Comparison of ENCODE assay signal across 28 cellular contexts in the genomic region with DNA sequence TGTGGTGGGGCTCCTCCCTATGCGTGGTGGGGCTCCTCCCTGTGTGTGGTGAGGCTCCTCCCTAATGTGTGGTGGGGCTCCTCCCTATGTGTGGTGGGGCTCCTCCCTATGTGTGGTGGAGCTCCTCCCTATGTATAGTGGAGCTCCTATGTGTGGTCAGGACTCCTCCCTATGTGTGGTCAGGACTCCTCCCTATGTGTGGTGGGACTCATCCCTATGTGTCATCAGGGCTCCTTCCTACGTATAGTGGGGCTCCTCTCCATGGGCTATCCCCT. TPM values are rescaled to one million over a fixed set of nuclear protein-coding genes. Genes with fewer than 3 reads are reported as not detected.
"Had no signal": no experiment of that assay in that cellular context is flagged by ENCODE, and none has a peak within 500 bp of the region (broad histone marks: within the 10 kb centered on the region; RNA-seq: fewer than 3 reads in every experiment).

No MANE protein-coding gene starts in this region.

- H3K4me1 Mint-ChIP-seq: endodermal cell, naive B cell had no signal

- H3K27me3 Mint-ChIP-seq: stimulated activated naive CD8-positive, alpha-beta T cell treated with anti-CD3 and anti-CD28 coated beads, Interleukin-15, Interleukin-2, amounts not matched to agents 100 ng/mL and 50 ng/mL, for 24 hours had no signal

- H3K4me3 ChIP-seq: colonic mucosa, heart left ventricle, psoas muscle, tibial artery, upper lobe of left lung, vagina had no signal

- H3K9me3 ChIP-seq: colonic mucosa, neutrophil, tibial artery, vagina had no signal

- H3K27me3 ChIP-seq: colonic mucosa, heart left ventricle, neutrophil, tibial artery, upper lobe of left lung, vagina had no signal

- H3K36me3 ChIP-seq: colonic mucosa, heart left ventricle, neutrophil, tibial artery, upper lobe of left lung, vagina had no signal

- H3K27ac ChIP-seq: colonic mucosa, heart left ventricle, neutrophil, psoas muscle, tibial artery, upper lobe of left lung, vagina had no signal

- FAIRE-seq: endothelial cell of umbilical vein, islet of Langerhans, small intestine had no signal

- H3K4me3 Mint-ChIP-seq: endodermal cell; naive B cell; nephron progenitor cell; stimulated activated naive CD8-positive, alpha-beta T cell treated with anti-CD3 and anti-CD28 coated beads, Interleukin-15, Interleukin-2, amounts not matched to agents 100 ng/mL and 50 ng/mL, for 24 hours had no signal

- H3K4me1 ChIP-seq: colonic mucosa, heart left ventricle, psoas muscle, tibial artery, upper lobe of left lung, vagina had no signal

- ATAC-seq: heart left ventricle, psoas muscle had no signal

- DNase-seq: colonic mucosa; dermis blood vessel endothelial cell; endodermal cell; erythroblast; foreskin melanocyte; heart left ventricle; hypothalamus; kidney glomerular epithelial cell; mesendoderm; naive B cell; nephron progenitor cell; psoas muscle; retina; small intestine; stimulated activated CD4-positive, alpha-beta T cell treated with anti-CD3 and anti-CD28 coated beads, Interleukin-12 subunit alpha, Interleukin-12 subunit beta, amount 100 ng/mL, for 4 hours; stimulated activated CD4-positive, alpha-beta T cell treated with anti-CD3 and anti-CD28 coated beads, Interleukin-2, amount 100 ng/mL, for 48 hours; tibial artery had no signal

- H3K27ac Mint-ChIP-seq: endodermal cell; naive B cell; nephron progenitor cell; stimulated activated naive CD8-positive, alpha-beta T cell treated with anti-CD3 and anti-CD28 coated beads, Interleukin-15, Interleukin-2, amounts not matched to agents 100 ng/mL and 50 ng/mL, for 24 hours had no signal

RNA-seq across cellular contexts. Expression of gene PRSS38, which starts 29.6 kb away (rescaled TPM):
- total RNA-seq: colonic mucosa, dermis blood vessel endothelial cell, endodermal cell, endothelial cell of umbilical vein, glomerular endothelial cell, heart left ventricle, liver, lung microvascular endothelial cell, osteoblast, psoas muscle, temporal lobe, upper lobe of left lung, vagina had no signal
- polyA plus RNA-seq: endothelial cell of umbilical vein, heart left ventricle, liver, psoas muscle, small intestine had no signal
